ENCODE assay signal across 1 cellular context in genomic region chr4:170465434-170465833, GRCh38.
TF ChIP-seq lines count a peak whose summit lies in the region.

No MANE protein-coding gene starts in this region.

TF ChIP-seq in WTC11, 78 proteins besides CTCF, POLR2A, EP300 and RAD21 (continued from another document):
- TF ChIP-seq GABPB1 (CRISPR knock-in tag; IDR thresholded peaks at IDR 0.05) (no peak), MXD4 (CRISPR knock-in tag; IDR thresholded peaks at IDR 0.05; ENCODE audit: borderline replicate concordance) (no peak), ZNF263 (CRISPR knock-in tag; IDR thresholded peaks at IDR 0.05; ENCODE audit: low read depth) (no peak), OVOL2 (CRISPR knock-in tag; IDR thresholded peaks at IDR 0.05; ENCODE audit: borderline replicate concordance) (no peak), ZNF317 (CRISPR knock-in tag; IDR thresholded peaks at IDR 0.05; ENCODE audit: borderline replicate concordance, low read depth) (no peak), ESRRA (CRISPR knock-in tag; IDR thresholded peaks at IDR 0.05; ENCODE audit: borderline replicate concordance) (no peak)
